Comparison of ENCODE assay signal across 1 cellular context in the genomic region with DNA sequence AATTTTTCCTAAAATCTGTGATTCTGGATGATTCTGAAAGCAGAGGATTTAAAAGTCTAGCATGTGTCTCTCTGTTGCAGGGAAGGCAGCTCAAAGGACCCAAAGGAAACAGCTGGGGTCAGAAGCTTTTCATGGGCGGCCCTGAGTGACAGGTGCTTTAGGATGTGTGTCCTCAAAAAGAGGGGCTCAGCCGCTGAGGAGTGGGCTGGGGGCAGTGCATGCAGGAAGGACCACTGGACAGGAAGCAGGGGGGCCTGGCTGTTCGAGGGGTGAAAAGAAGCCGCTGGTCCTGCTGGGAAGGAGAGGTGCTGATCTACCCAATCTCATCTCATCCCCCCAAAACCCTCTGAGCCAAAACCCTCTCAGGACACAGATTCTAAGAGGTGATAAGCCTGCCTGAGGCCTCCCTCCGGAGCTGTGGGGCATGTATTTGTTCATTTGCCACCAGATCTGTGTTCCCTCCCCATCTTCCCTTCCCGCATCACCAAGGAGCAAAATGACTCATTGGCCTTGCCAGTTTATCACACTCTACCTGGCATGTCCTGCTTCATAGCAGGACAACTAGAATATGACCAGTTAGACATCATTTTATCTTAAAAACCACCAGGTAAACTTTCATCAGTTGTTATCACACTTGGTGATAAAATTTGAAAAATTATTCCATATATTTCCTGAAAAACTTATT.
TF ChIP-seq lines count a peak whose summit lies in the region.

No MANE protein-coding gene starts in this region.

TF ChIP-seq in WTC11, 78 proteins besides CTCF, POLR2A, EP300 and RAD21 (continued from another document):
- TF ChIP-seq, protein P1, sequence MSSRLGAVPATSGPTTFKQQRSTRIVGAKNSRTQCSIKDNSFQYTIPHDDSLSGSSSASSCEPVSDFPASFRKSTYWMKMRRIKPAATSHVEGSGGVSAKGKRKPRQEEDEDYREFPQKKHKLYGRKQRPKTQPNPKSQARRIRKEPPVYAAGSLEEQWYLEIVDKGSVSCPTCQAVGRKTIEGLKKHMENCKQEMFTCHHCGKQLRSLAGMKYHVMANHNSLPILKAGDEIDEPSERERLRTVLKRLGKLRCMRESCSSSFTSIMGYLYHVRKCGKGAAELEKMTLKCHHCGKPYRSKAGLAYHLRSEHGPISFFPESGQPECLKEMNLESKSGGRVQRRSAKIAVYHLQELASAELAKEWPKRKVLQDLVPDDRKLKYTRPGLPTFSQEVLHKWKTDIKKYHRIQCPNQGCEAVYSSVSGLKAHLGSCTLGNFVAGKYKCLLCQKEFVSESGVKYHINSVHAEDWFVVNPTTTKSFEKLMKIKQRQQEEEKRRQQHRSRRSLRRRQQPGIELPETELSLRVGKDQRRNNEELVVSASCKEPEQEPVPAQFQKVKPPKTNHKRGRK (CRISPR knock-in tag; IDR thresholded peaks at IDR 0.05; ENCODE audit: borderline replicate concordance), result no peak
- TF ChIP-seq, protein P2, sequence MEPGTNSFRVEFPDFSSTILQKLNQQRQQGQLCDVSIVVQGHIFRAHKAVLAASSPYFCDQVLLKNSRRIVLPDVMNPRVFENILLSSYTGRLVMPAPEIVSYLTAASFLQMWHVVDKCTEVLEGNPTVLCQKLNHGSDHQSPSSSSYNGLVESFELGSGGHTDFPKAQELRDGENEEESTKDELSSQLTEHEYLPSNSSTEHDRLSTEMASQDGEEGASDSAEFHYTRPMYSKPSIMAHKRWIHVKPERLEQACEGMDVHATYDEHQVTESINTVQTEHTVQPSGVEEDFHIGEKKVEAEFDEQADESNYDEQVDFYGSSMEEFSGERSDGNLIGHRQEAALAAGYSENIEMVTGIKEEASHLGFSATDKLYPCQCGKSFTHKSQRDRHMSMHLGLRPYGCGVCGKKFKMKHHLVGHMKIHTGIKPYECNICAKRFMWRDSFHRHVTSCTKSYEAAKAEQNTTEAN (CRISPR knock-in tag; IDR thresholded peaks at IDR 0.05), result no peak
- TF ChIP-seq, protein P3, sequence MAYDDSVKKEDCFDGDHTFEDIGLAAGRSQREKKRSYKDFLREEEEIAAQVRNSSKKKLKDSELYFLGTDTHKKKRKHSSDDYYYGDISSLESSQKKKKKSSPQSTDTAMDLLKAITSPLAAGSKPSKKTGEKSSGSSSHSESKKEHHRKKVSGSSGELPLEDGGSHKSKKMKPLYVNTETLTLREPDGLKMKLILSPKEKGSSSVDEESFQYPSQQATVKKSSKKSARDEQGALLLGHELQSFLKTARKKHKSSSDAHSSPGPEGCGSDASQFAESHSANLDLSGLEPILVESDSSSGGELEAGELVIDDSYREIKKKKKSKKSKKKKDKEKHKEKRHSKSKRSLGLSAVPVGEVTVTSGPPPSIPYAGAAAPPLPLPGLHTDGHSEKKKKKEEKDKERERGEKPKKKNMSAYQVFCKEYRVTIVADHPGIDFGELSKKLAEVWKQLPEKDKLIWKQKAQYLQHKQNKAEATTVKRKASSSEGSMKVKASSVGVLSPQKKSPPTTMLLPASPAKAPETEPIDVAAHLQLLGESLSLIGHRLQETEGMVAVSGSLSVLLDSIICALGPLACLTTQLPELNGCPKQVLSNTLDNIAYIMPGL (CRISPR knock-in tag; IDR thresholded peaks at IDR 0.05), result no peak
- TF ChIP-seq, protein P4, sequence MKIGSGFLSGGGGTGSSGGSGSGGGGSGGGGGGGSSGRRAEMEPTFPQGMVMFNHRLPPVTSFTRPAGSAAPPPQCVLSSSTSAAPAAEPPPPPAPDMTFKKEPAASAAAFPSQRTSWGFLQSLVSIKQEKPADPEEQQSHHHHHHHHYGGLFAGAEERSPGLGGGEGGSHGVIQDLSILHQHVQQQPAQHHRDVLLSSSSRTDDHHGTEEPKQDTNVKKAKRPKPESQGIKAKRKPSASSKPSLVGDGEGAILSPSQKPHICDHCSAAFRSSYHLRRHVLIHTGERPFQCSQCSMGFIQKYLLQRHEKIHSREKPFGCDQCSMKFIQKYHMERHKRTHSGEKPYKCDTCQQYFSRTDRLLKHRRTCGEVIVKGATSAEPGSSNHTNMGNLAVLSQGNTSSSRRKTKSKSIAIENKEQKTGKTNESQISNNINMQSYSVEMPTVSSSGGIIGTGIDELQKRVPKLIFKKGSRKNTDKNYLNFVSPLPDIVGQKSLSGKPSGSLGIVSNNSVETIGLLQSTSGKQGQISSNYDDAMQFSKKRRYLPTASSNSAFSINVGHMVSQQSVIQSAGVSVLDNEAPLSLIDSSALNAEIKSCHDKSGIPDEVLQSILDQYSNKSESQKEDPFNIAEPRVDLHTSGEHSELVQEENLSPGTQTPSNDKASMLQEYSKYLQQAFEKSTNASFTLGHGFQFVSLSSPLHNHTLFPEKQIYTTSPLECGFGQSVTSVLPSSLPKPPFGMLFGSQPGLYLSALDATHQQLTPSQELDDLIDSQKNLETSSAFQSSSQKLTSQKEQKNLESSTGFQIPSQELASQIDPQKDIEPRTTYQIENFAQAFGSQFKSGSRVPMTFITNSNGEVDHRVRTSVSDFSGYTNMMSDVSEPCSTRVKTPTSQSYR (CRISPR knock-in tag; IDR thresholded peaks at IDR 0.05), result no peak
- TF ChIP-seq, protein P5, sequence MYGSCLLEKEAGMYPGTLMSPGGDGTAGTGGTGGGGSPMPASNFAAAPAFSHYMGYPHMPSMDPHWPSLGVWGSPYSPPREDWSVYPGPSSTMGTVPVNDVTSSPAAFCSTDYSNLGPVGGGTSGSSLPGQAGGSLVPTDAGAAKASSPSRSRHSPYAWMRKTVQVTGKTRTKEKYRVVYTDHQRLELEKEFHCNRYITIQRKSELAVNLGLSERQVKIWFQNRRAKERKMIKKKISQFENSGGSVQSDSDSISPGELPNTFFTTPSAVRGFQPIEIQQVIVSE (CRISPR knock-in tag; IDR thresholded peaks at IDR 0.05; ENCODE audit: borderline replicate concordance), result no peak
- TF ChIP-seq, protein P6, sequence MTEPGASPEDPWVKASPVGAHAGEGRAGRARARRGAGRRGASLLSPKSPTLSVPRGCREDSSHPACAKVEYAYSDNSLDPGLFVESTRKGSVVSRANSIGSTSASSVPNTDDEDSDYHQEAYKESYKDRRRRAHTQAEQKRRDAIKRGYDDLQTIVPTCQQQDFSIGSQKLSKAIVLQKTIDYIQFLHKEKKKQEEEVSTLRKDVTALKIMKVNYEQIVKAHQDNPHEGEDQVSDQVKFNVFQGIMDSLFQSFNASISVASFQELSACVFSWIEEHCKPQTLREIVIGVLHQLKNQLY (CRISPR knock-in tag; IDR thresholded peaks at IDR 0.05), result no peak
- TF ChIP-seq NR1H2 (CRISPR knock-in tag; IDR thresholded peaks at IDR 0.05) (no peak), HMGA2 (CRISPR knock-in tag; IDR thresholded peaks at IDR 0.05) (no peak)
